Comparison of ENCODE assay signal across 9 cellular contexts in the genomic region with DNA sequence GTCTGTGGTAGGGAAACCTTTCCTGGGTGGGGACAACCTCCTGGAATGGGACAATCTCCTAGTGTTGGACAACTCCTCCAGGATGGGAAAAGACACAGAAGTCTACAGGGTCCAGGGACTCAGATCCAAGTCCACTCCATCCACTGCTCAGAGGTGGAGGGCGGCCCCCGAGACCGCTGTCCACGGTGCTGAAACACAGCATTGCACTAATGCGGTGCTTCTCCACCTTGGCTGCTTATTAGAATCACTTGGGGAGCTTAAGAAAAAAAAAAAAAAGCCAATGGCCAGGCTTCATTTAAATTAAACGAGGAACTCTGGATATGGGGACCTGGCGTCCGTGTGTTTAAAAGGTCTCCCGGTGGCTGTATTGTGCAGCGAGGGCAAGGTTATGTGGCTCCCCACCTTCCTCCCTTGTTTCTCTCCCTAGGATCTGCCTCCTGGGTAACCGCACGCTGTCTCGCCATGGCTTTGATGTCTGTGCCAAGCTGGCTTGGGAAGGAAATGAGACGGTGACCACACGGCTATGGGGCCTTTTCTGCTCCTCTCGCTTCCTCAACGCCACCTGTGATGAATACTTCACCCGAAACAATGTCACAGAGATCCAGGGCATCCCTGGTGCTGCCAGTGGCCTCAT. TPM values are rescaled to one million over a fixed set of nuclear protein-coding genes. Genes with fewer than 3 reads are reported as not detected.
DNase-seq lines count a peak whose midpoint lies in the region; ATAC-seq lines count a peak whose summit lies in the region.
"Had no signal": no experiment of that assay in that cellular context is flagged by ENCODE, and none has a peak within 500 bp of the region (broad histone marks: within the 10 kb centered on the region; RNA-seq: fewer than 3 reads in every experiment).

No MANE protein-coding gene starts in this region.

- H3K4me1 Mint-ChIP-seq in naive B cell, result no peaks in the 10 kb centered on the region
- H3K4me1 Mint-ChIP-seq: activated naive CD4-positive, alpha-beta T cell treated with anti-CD3 and anti-CD28 coated beads, Interleukin-2, amount 50 U/mL, for 24 hours had no signal

- H3K36me3 Mint-ChIP-seq in naive B cell, result peaks cover 0 to 8% of the 10 kb centered on the region in 2 donors
- H3K36me3 Mint-ChIP-seq: activated naive CD4-positive, alpha-beta T cell treated with anti-CD3 and anti-CD28 coated beads, Interleukin-2, amount 50 U/mL, for 24 hours had no signal

- DNase-seq in GM03348 (ENCODE audit: low spot score) (peak; percentile 57), NCI-H69 (lab: John Stamatoyannopoulos, UW) (peak; percentile 79), naive B cell (peak; percentile 21)
- DNase-seq in activated naive CD4-positive, alpha-beta T cell treated with anti-CD3 and anti-CD28 coated beads, Interleukin-2, amount 50 U/mL, for 16 hours, result peak; percentile 39

- ATAC-seq in naive B cell (ENCODE audit: low read depth in 2 of 2) (peak in 1 of 2 donors; percentile 47), HG02571 (IDR thresholded peaks at IDR 0.05; ENCODE audit: unreplicated experiment) (no peak), GM19463 (IDR thresholded peaks at IDR 0.05; ENCODE audit: unreplicated experiment) (no peak), HG02885 (IDR thresholded peaks at IDR 0.05; ENCODE audit: poor library complexity, unreplicated experiment) (no peak), GM18517 (IDR thresholded peaks at IDR 0.05; ENCODE audit: unreplicated experiment) (no peak)

- H3K4me3 Mint-ChIP-seq in naive B cell, result no peak overlapping the region
- H3K4me3 Mint-ChIP-seq: activated naive CD4-positive, alpha-beta T cell treated with anti-CD3 and anti-CD28 coated beads, Interleukin-2, amount 50 U/mL, for 24 hours had no signal

- peaks cover 0 to 6% (median 0%) of the 10 kb centered on the region in 7 donors for H3K9me3 Mint-ChIP-seq in naive B cell

- H3K27me3 Mint-ChIP-seq in naive B cell, result peaks cover 56 to 79% (median 57%) of the 10 kb centered on the region in 3 donors

- no peak overlapping the region for H3K27ac Mint-ChIP-seq in naive B cell
- H3K27ac Mint-ChIP-seq: activated naive CD4-positive, alpha-beta T cell treated with anti-CD3 and anti-CD28 coated beads, Interleukin-2, amount 50 U/mL, for 24 hours had no signal

RNA-seq across cellular contexts. Expression of a gene that starts 12.0 kb away (rescaled TPM):
- polyA plus RNA-seq in naive B cell (ENCODE audit: low read depth in 6 of 6), result not detected

RNA-seq across cellular contexts. Expression of a gene that starts 32.3 kb away (rescaled TPM):
- polyA plus RNA-seq in naive B cell (ENCODE audit: low read depth in 6 of 6), result under 1 TPM in 2 of 6 donors, not detected in 4; 0.19 to 0.25 TPM

RNA-seq across cellular contexts. Expression of a gene that starts 48.7 kb away (rescaled TPM):
- 10 to 100 TPM; 13.8 to 39.3 (median 27.3) TPM for polyA plus RNA-seq in naive B cell (ENCODE audit: low read depth in 6 of 6)

Comparison
In these comparisons a context has a peak if more than half of its experiments do, and no peak if none do; other contexts are left out.
1. DNase-seq: peak in every context shown above with its lines; median percentile 79 in NCI-H69; 57 in GM03348; 39 in activated naive CD4-positive, alpha-beta T cell treated with anti-CD3 and anti-CD28 coated beads, Interleukin-2, amount 50 U/mL, for 16 hours; 21 in naive B cell.